Comparison of ENCODE assay signal across 9 cellular contexts in genomic region chr20:36830791-36831691, GRCh38. TPM values are rescaled to one million over a fixed set of nuclear protein-coding genes. Genes with fewer than 3 reads are reported as not detected.
DNase-seq lines count a peak whose midpoint lies in the region; ATAC-seq and TF ChIP-seq lines count a peak whose summit lies in the region.
"Had no signal": no experiment of that assay in that cellular context is flagged by ENCODE, and none has a peak within 500 bp of the region (broad histone marks: within the 10 kb centered on the region; RNA-seq: fewer than 3 reads in every experiment).

No MANE protein-coding gene starts in this region.

- peaks cover 36 to 91% (median 72%) of the 10 kb centered on the region in 9 donors for H3K4me1 ChIP-seq in heart right ventricle
- peaks cover 6% of the 10 kb centered on the region for H3K4me1 ChIP-seq in smooth muscle cell (ENCODE audit: low read depth)

- H4K20me1 ChIP-seq in smooth muscle cell (ENCODE audit: low read depth) = peaks cover 31% of the 10 kb centered on the region

- no peaks in the 10 kb centered on the region for H3K27me3 Mint-ChIP-seq in stimulated activated naive CD8-positive, alpha-beta T cell treated with anti-CD3 and anti-CD28 coated beads, Interleukin-15, amount 100 ng/mL, for 72 hours

- no peak overlapping the region for H3K4me2 ChIP-seq in smooth muscle cell

- peaks cover 0 to 42% (median 10%) of the 10 kb centered on the region in 9 donors for H3K36me3 ChIP-seq in heart right ventricle
- no peaks in the 10 kb centered on the region for H3K36me3 ChIP-seq in smooth muscle cell (ENCODE audit: low read depth)

- no peaks in the 10 kb centered on the region for H3F3A ChIP-seq in smooth muscle cell (ENCODE audit: low read depth)

- DNase-seq in anterior cingulate cortex (lab: John Stamatoyannopoulos, UW) (peak in 47 of 58 donors; percentile 19 to 80 (median 54)), heart right ventricle (peak; percentile 80 to 82), smooth muscle cell (lab: John Stamatoyannopoulos, UW; ENCODE audit: unreplicated experiment) (no peak), SHP77 treated with DMSO at 0.1 percent for 48 hours (lab: John Stamatoyannopoulos, UW) (no peak), A172 (ENCODE audit: low spot score) (no peak), SKM-1 treated with dmso at 0.1 percent for 144 hours (lab: John Stamatoyannopoulos, UW; ENCODE audit: unreplicated experiment) (no peak)
- no peak for DNase-seq in stimulated activated naive CD8-positive, alpha-beta T cell treated with anti-CD3 and anti-CD28 coated beads, Interleukin-15, amount 100 ng/mL, for 72 hours
- DNase-seq: activated CD4-positive, alpha-beta T cell treated with anti-CD3 and anti-CD28 coated beads, Interleukin-2, amount 50 U/mL, for 4 hours had no signal

- H3K9me3 Mint-ChIP-seq in stimulated activated naive CD8-positive, alpha-beta T cell treated with anti-CD3 and anti-CD28 coated beads, Interleukin-15, amount 100 ng/mL, for 72 hours = no peaks in the 10 kb centered on the region

- peak overlapping the region; percentile 83 to 90 (median 86) for H3K27ac ChIP-seq in heart right ventricle
- H3K27ac ChIP-seq in smooth muscle cell (ENCODE audit: low read depth) = no peak overlapping the region

- H3K4me3 ChIP-seq in heart right ventricle (peak overlapping the region in 1 of 10 donors; percentile 3), smooth muscle cell (no peak overlapping the region)

- peak; percentile 47 to 85 (median 70) for ATAC-seq in heart right ventricle
- ATAC-seq in stimulated activated naive CD8-positive, alpha-beta T cell treated with anti-CD3 and anti-CD28 coated beads, Interleukin-15, amount 100 ng/mL, for 72 hours = no peak

- H3K9ac ChIP-seq in smooth muscle cell (ENCODE audit: low read depth) = no peak overlapping the region

- H3K4me3 Mint-ChIP-seq in stimulated activated naive CD8-positive, alpha-beta T cell treated with anti-CD3 and anti-CD28 coated beads, Interleukin-15, amount 100 ng/mL, for 72 hours = no peak overlapping the region

- WGBS in heart right ventricle, 2 donors = 15% methylated on average over 11 of the region's 11 CpGs
- WGBS in smooth muscle cell (ENCODE audit: low lambda C conversion rate) = 93% methylated on average over 11 of the region's 11 CpGs

- H3K9me3 ChIP-seq in heart right ventricle (no peaks in the 10 kb centered on the region), smooth muscle cell (replicated peaks; ENCODE audit: low read depth) (no peaks in the 10 kb centered on the region)

- H3K27me3 ChIP-seq in heart right ventricle (no peaks in the 10 kb centered on the region), smooth muscle cell (ENCODE audit: low read depth) (no peaks in the 10 kb centered on the region)

- no peak overlapping the region for H2AFZ ChIP-seq in smooth muscle cell (ENCODE audit: low read depth)

- H3K27ac Mint-ChIP-seq in stimulated activated naive CD8-positive, alpha-beta T cell treated with anti-CD3 and anti-CD28 coated beads, Interleukin-15, amount 100 ng/mL, for 72 hours = peak overlapping the region in 1 of 2 donors; percentile 42

- peaks cover 19% of the 10 kb centered on the region for H3K4me1 Mint-ChIP-seq in stimulated activated naive CD8-positive, alpha-beta T cell treated with anti-CD3 and anti-CD28 coated beads, Interleukin-15, amount 100 ng/mL, for 72 hours

- intact Hi-C loops in heart right ventricle (cut with DNase I) = loop anchor here in 2 of 10 donors (2.0 kb wide), 1 partner anchor 32 kb away; a partner anchor contains a TSS

- TF ChIP-seq CTCF in GM12873 (IDR thresholded peaks at IDR 0.05; ENCODE audit: insufficient read depth, low read depth, low read length, missing control alignments) = peak; percentile 44
- peak in 8 of 9 donors; percentile 10 to 54 (median 46) for TF ChIP-seq CTCF in heart right ventricle (IDR thresholded peaks at IDR 0.05)
- TF ChIP-seq CTCF in smooth muscle cell (IDR thresholded peaks at IDR 0.05; ENCODE audit: borderline replicate concordance, insufficient read depth, poor library complexity, severe bottlenecking) = peak; percentile 3

- H3K79me2 ChIP-seq in smooth muscle cell (ENCODE audit: low read depth) = no peaks in the 10 kb centered on the region

RNA-seq across cellular contexts. Expression of gene TLDC2, which starts 44.9 kb away (rescaled TPM):
- total RNA-seq in heart right ventricle (not detected), smooth muscle cell (not detected in 2 replicates)
- polyA plus RNA-seq in heart right ventricle (under 1 TPM in 1 of 2 donors, not detected in 1; 0.01 TPM), smooth muscle cell (not detected in 2 replicates)
- total RNA-seq in A172 (2014; rRNA removed; shearing (Covaris generic)) = not detected in 2 replicates

RNA-seq across cellular contexts. Expression of gene DSN1, which starts 57.5 kb away (rescaled TPM):
- total RNA-seq in heart right ventricle (1 to 10 TPM; 3.2 to 6.0 (median 4.9) TPM), smooth muscle cell (17.0 and 23.0 TPM in 2 replicates)
- polyA plus RNA-seq in heart right ventricle (1 to 10 TPM; 4.7 to 5.8 TPM), smooth muscle cell (15.1 and 17.4 TPM in 2 replicates)
- total RNA-seq in A172 (2014; rRNA removed; shearing (Covaris generic)) = 59.7 and 66.7 TPM in 2 replicates

Comparison
In these comparisons a context has a peak if more than half of its experiments do, and no peak if none do; other contexts are left out.
1. DNase-seq: peak in anterior cingulate cortex (47 of 58) and heart right ventricle (2 of 2); none in smooth muscle cell (single experiment), SHP77 treated with DMSO at 0.1 percent for 48 hours (single experiment), A172 (single experiment), SKM-1 treated with dmso at 0.1 percent for 144 hours (single experiment) and stimulated activated naive CD8-positive, alpha-beta T cell treated with anti-CD3 and anti-CD28 coated beads, Interleukin-15, amount 100 ng/mL, for 72 hours (0 of 2).
2. Peak in every context shown above with its lines, with median percentiles within 50 percentile points of each other: CTCF ChIP-seq.